ENCODE assay signal across 31 cellular contexts in genomic region chr18:50115095-50115494, GRCh38.
DNase-seq lines count a peak whose midpoint lies in the region; ATAC-seq and TF ChIP-seq lines count a peak whose summit lies in the region.
"Had no signal": no experiment of that assay in that cellular context is flagged by ENCODE, and none has a peak within 500 bp of the region (broad histone marks: within the 10 kb centered on the region; RNA-seq: fewer than 3 reads in every experiment).

No MANE protein-coding gene starts in this region.

- ATAC-seq in natural killer cell treated with Interleukin-12 subunit alpha and Interleukin-12 subunit beta and Interleukin-15 and Interleukin-18, amount 100 ng/mL, for 72 hours, result peak; percentile 51 to 55
- ATAC-seq in HG03280 (IDR thresholded peaks at IDR 0.05; ENCODE audit: unreplicated experiment), result no peak
- ATAC-seq: activated T-cell treated with anti-CD3 and anti-CD28 coated beads, Interleukin-2, amount 50 U/mL, for 72 hours; right cardiac atrium had no signal

- no peak overlapping the region for H3K4me3 Mint-ChIP-seq in natural killer cell treated with Interleukin-12 subunit alpha and Interleukin-12 subunit beta and Interleukin-15 and Interleukin-18, amount 100 ng/mL, for 72 hours
- H3K4me3 Mint-ChIP-seq: activated T-cell treated with anti-CD3 and anti-CD28 coated beads, Interleukin-2, amount 50 U/mL, for 72 hours; H9; neural crest cell; stimulated activated naive CD8-positive, alpha-beta T cell treated with anti-CD3 and anti-CD28 coated beads, Interleukin-15, Interleukin-2, amounts not matched to agents 100 ng/mL and 50 ng/mL, for 24 hours had no signal

- H3K4me3 ChIP-seq in choroid plexus epithelial cell (ENCODE audit: low read depth, low read length) (no peak overlapping the region), prostate gland (no peak overlapping the region)
- H3K4me3 ChIP-seq: MG63, spleen, thyroid gland had no signal

- H3K36me3 ChIP-seq in prostate gland, result no peaks in the 10 kb centered on the region
- H3K36me3 ChIP-seq: MG63, spleen, thyroid gland had no signal

- 64% methylated on average over 2 of the region's 2 CpGs for WGBS in prostate gland

- TF ChIP-seq CTCF in choroid plexus epithelial cell (conservative IDR thresholded peaks at IDR 0.05; ENCODE audit: low read depth, low read length) (no peak), prostate gland (IDR thresholded peaks at IDR 0.05) (no peak)

- H3K27ac ChIP-seq in prostate gland, result no peak overlapping the region
- H3K27ac ChIP-seq: spleen had no signal

- intact Hi-C loops in prostate gland (cut with DNase I), result no loop called here

- TF ChIP-seq POLR2A in prostate gland (IDR thresholded peaks at IDR 0.05), result no peak

- H3K27me3 ChIP-seq in prostate gland (replicated peaks; ENCODE audit: insufficient read depth), result no peaks in the 10 kb centered on the region
- H3K27me3 ChIP-seq: MG63, thyroid gland had no signal

- no peaks in the 10 kb centered on the region for H3K9me3 ChIP-seq in prostate gland
- H3K9me3 ChIP-seq: MG63, spleen, thyroid gland had no signal

- H3K27ac Mint-ChIP-seq in natural killer cell treated with Interleukin-12 subunit alpha and Interleukin-12 subunit beta and Interleukin-15 and Interleukin-18, amount 100 ng/mL, for 72 hours, result no peak overlapping the region
- H3K27ac Mint-ChIP-seq: activated T-cell treated with anti-CD3 and anti-CD28 coated beads, Interleukin-2, amount 50 U/mL, for 72 hours; H9; stimulated activated naive CD8-positive, alpha-beta T cell treated with anti-CD3 and anti-CD28 coated beads, Interleukin-15, Interleukin-2, amounts not matched to agents 100 ng/mL and 50 ng/mL, for 24 hours had no signal

- DNase-seq in SIG-M5 treated with dmso at 0.1 percent for 504 hours (lab: John Stamatoyannopoulos, UW; ENCODE audit: unreplicated experiment), result peak; percentile 34
- no peak for DNase-seq in SIG-M5 (lab: John Stamatoyannopoulos, UW)
- peak; percentile 40 for DNase-seq in choroid plexus epithelial cell (ENCODE audit: low read depth)
- DNase-seq in natural killer cell treated with Interleukin-12 subunit alpha and Interleukin-12 subunit beta and Interleukin-15 and Interleukin-18, amount 100 ng/mL, for 72 hours (ENCODE audit: low spot score), result no peak
- no peak for DNase-seq in prostate gland (ENCODE audit: low spot score)
- DNase-seq in activated T-cell treated with anti-CD3 and anti-CD28 coated beads for 4 hours, result no peak
- no peak for DNase-seq in cerebellar nuclear complex (lab: John Stamatoyannopoulos, UW)
- DNase-seq: 8988T; activated CD4-positive, CD25-positive, alpha-beta regulatory T cell; activated naive CD4-positive, alpha-beta T cell treated with Interleukin-2 at 50 U/mL for 16 hours; activated T-cell treated with anti-CD3 and anti-CD28 coated beads, Interleukin-2, amount 50 U/mL, for 72 hours; C1 segment of cervical spinal cord; H9; hippocampal formation; KG1; left colon; mesendoderm; MG63; NCI-H1436 treated with DMSO at 0.1 percent for 48 hours; NCI-H446; NCI-H774; right cardiac atrium; RPMI8226; spleen; stimulated activated CD4-positive, alpha-beta T cell treated with anti-CD3 and anti-CD28 coated beads, Interleukin-2, amount 100 ng/mL, for 24 hours; T-helper 1 cell had no signal

- H3K4me1 ChIP-seq in prostate gland (replicated peaks), result no peaks in the 10 kb centered on the region
- H3K4me1 ChIP-seq: spleen had no signal

- no peaks in the 10 kb centered on the region for H3K9me3 Mint-ChIP-seq in natural killer cell treated with Interleukin-12 subunit alpha and Interleukin-12 subunit beta and Interleukin-15 and Interleukin-18, amount 100 ng/mL, for 72 hours
- H3K9me3 Mint-ChIP-seq: activated T-cell treated with anti-CD3 and anti-CD28 coated beads, Interleukin-2, amount 50 U/mL, for 72 hours; brain; H9; neural crest cell; stimulated activated naive CD8-positive, alpha-beta T cell treated with anti-CD3 and anti-CD28 coated beads, Interleukin-15, Interleukin-2, amounts not matched to agents 100 ng/mL and 50 ng/mL, for 24 hours had no signal

- no peaks in the 10 kb centered on the region for H3K4me1 Mint-ChIP-seq in natural killer cell treated with Interleukin-12 subunit alpha and Interleukin-12 subunit beta and Interleukin-15 and Interleukin-18, amount 100 ng/mL, for 72 hours (ENCODE audit: low read depth in 2 of 2)
- H3K4me1 Mint-ChIP-seq: brain had no signal

- H3K36me3 Mint-ChIP-seq in natural killer cell treated with Interleukin-12 subunit alpha and Interleukin-12 subunit beta and Interleukin-15 and Interleukin-18, amount 100 ng/mL, for 72 hours, result no peaks in the 10 kb centered on the region
- H3K36me3 Mint-ChIP-seq: brain had no signal

- H3K27me3 Mint-ChIP-seq in natural killer cell treated with Interleukin-12 subunit alpha and Interleukin-12 subunit beta and Interleukin-15 and Interleukin-18, amount 100 ng/mL, for 72 hours, result peaks cover 25 to 48% of the 10 kb centered on the region in 2 donors

Comparison
In these comparisons a context has a peak if more than half of its experiments do, and no peak if none do; other contexts are left out.
1. DNase-seq: peak in SIG-M5 treated with dmso at 0.1 percent for 504 hours (single experiment) and choroid plexus epithelial cell (single experiment); none in SIG-M5 (single experiment), natural killer cell treated with Interleukin-12 subunit alpha and Interleukin-12 subunit beta and Interleukin-15 and Interleukin-18, amount 100 ng/mL, for 72 hours (single experiment), prostate gland (single experiment), activated T-cell treated with anti-CD3 and anti-CD28 coated beads for 4 hours (single experiment) and cerebellar nuclear complex (0 of 2).